ENCODE assay signal across 16 cellular contexts in the genomic region with DNA sequence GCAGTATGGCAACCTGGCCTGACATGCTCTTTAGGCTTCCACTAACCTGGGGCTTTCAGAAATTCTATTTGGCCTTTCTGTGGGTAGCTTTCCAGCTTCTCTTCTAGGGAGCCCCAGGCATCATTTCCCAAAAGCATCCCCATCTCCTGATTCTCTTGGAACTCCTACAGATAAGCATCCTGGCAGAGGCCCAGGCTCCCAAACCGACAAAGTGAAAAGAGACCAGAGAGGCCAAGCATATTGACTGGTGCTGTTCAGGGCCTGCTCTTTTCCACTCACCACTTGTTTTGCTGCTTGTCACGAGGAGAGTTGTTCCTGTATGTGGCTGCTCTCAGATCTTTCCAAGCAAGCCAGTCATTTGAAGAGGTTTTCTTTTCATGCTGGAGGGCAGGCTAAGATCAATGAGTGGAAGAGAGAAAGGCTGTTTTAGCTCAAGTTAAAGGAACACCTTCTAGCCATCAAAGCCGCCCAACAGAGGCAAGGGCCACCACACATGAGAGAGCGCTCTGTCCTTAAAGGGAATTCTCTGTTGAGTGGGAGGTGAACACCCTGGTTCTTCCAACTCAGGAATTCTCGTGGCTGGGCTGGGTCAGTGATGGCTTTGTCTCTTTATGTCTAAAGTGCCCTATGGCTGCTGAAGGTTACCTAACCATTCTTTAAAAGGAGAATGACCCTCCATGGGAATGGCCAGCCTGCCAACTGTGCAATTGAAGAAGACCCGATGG. TPM values are rescaled to one million over a fixed set of nuclear protein-coding genes. Genes with fewer than 3 reads are reported as not detected.
"Had no signal": no experiment of that assay in that cellular context is flagged by ENCODE, and none has a peak within 500 bp of the region (broad histone marks: within the 10 kb centered on the region; RNA-seq: fewer than 3 reads in every experiment).

No MANE protein-coding gene starts in this region.

- FAIRE-seq: kidney had no signal

- DNase-seq: activated CD4-positive, alpha-beta T cell treated with anti-CD3 and anti-CD28 coated beads, Interleukin-2, amount 50 U/mL, for 1 hour; activated CD8-positive, alpha-beta memory T cell treated with anti-CD3 and anti-CD28 coated beads for 24 hours; activated naive CD4-positive, alpha-beta T cell; activated naive CD8-positive, alpha-beta T cell treated with anti-CD3 and anti-CD28 coated beads, Interleukin-2, amount 10 ng/mL, durations not matched to agents 7 days and 5 days; erythroblast; kidney; lower lobe of right lung; right lobe of liver; stimulated activated CD4-positive, alpha-beta T cell treated with anti-CD3 and anti-CD28 coated beads, Interleukin-2, amount 100 ng/mL, for 24 hours; T-cell; T-helper 9 cell; transverse colon had no signal

- H3K9me3 ChIP-seq: breast epithelium, lower lobe of right lung, prostate gland, right lobe of liver, transverse colon had no signal

- H3K4me3 ChIP-seq: breast epithelium, hepatocyte, lower lobe of right lung, prostate gland, right lobe of liver, transverse colon had no signal

- H2AFZ ChIP-seq: hepatocyte had no signal

- H3K27me3 ChIP-seq: breast epithelium, hepatocyte, right lobe of liver, transverse colon had no signal

- H3K4me2 ChIP-seq: hepatocyte had no signal

- H3K79me2 ChIP-seq: hepatocyte had no signal

- ATAC-seq: lower lobe of right lung, T-cell had no signal

- H3K27ac ChIP-seq: hepatocyte, right lobe of liver had no signal

- H3K4me1 ChIP-seq: breast epithelium, prostate gland had no signal

- H3K36me3 ChIP-seq: breast epithelium, lower lobe of right lung, prostate gland, right lobe of liver, transverse colon had no signal

RNA-seq across cellular contexts. Expression of gene NR2E3, which starts 31.1 kb away (rescaled TPM):
- total RNA-seq: activated naive CD8-positive, alpha-beta T cell treated with anti-CD3 and anti-CD28 coated beads, Interleukin-2, amount 10 ng/mL, durations not matched to agents 7 days and 5 days; hepatocyte; lower lobe of right lung; T-cell had no signal
- polyA plus RNA-seq: neural cell had no signal
